Comparison of ENCODE assay signal across 10 cellular contexts in genomic region chr9:137068539-137069507, GRCh38. TPM values are rescaled to one million over a fixed set of nuclear protein-coding genes. Genes with fewer than 3 reads are reported as not detected.
A peak's percentile ranks its signal among the peaks of the same experiment; 100 is the strongest.
DNase-seq lines count a peak whose midpoint lies in the region; ATAC-seq and TF ChIP-seq lines count a peak whose summit lies in the region.
"Had no signal": no experiment of that assay in that cellular context is flagged by ENCODE, and none has a peak within 500 bp of the region (broad histone marks: within the 10 kb centered on the region; RNA-seq: fewer than 3 reads in every experiment).

No MANE protein-coding gene starts in this region.

- no peaks in the 10 kb centered on the region for H3K9me3 ChIP-seq in iPS DF 6.9 (ENCODE audit: control insufficient read depth, insufficient read depth, low read length)
- H3K9me3 ChIP-seq: ascending aorta had no signal

- no peaks in the 10 kb centered on the region for H3K27me3 ChIP-seq in iPS DF 6.9 (ENCODE audit: control insufficient read depth, insufficient read depth, low read length)

- H3K27me3 Mint-ChIP-seq in WTC11 (ENCODE audit: low read depth), result no peaks in the 10 kb centered on the region

- H3K36me3 Mint-ChIP-seq in WTC11, result peaks cover 3% of the 10 kb centered on the region

- H3K4me3 ChIP-seq in GM12865 (ENCODE audit: low read depth, low read length), result peak overlapping the region; percentile 61
- H3K4me3 ChIP-seq in iPS DF 6.9 (ENCODE audit: low read length), result peak overlapping the region; percentile 76; the same call in 1 of the 2 replicates

- H3K4me3 Mint-ChIP-seq in WTC11, result peak overlapping the region; percentile 69

- H3K27ac ChIP-seq in 22Rv1 (peak overlapping the region; percentile 86), iPS DF 6.9 (ENCODE audit: low read length) (no peak overlapping the region)
- H3K27ac ChIP-seq: ascending aorta had no signal

- H3K4me1 ChIP-seq in iPS DF 6.9 (ENCODE audit: control insufficient read depth, insufficient read depth, low read length), result peaks cover 12% of the 10 kb centered on the region

- CTCF ChIA-PET in WTC11 (lab: Charles Lee), result interaction anchor here (0.6 to 10.4 kb wide), 74 partner anchors 9 to 340 kb away, joined by 3 to 240 read pairs (median 7); partner anchors contain the start of genes ABCA2, CYSRT1, DPP7 and ENTPD2

- POLR2A ChIA-PET in WTC11 (lab: Charles Lee), result interaction anchor here (0.7 to 2.9 kb wide), 4 partner anchors 18 to 172 kb away, joined by 3 to 21 read pairs (median 4); partner anchors contain the start of genes MAN1B1 and TUBB4B

- no peaks in the 10 kb centered on the region for H3K9me3 Mint-ChIP-seq in WTC11

- no peak for TF ChIP-seq CTCF in 22Rv1 (IDR thresholded peaks at IDR 0.05)
- no peak for TF ChIP-seq CTCF in GM12865 (IDR thresholded peaks at IDR 0.05; ENCODE audit: insufficient read depth, low read depth, low read length, missing control alignments)
- no peak for TF ChIP-seq CTCF in WTC11 (IDR thresholded peaks at IDR 0.05)

- ATAC-seq in WTC11 (no peak), HG03139 (IDR thresholded peaks at IDR 0.05; ENCODE audit: unreplicated experiment) (no peak)

- DNase-seq in GM12865 (ENCODE audit: low read depth) (no peak), WTC11 (ENCODE audit: low spot score) (no peak), iPS DF 6.9 (ENCODE audit: low read depth, low spot score) (no peak), SK-N-DZ (ENCODE audit: low spot score) (no peak), ACHN (no peak), DMS 273 (lab: John Stamatoyannopoulos, UW; ENCODE audit: unreplicated experiment) (no peak)
- DNase-seq: EL had no signal

- no CpG with 5 or more reads among the region's 17 CpGs for WGBS in iPS DF 6.9 (ENCODE audit: insufficient coverage, insufficient read length)

- no peak overlapping the region for H3K27ac Mint-ChIP-seq in WTC11

- H3K36me3 ChIP-seq in iPS DF 6.9 (ENCODE audit: control insufficient read depth, insufficient read depth, low read length), result peaks cover 6% of the 10 kb centered on the region; the same call in 1 of the 2 replicates
- H3K36me3 ChIP-seq: ascending aorta had no signal

- in situ Hi-C loops in ACHN (cut with HindIII; ENCODE audit: low pct_ligation_motif_present, low pct_unique_long_range_greater_than_20kb, low sequenced_read_pairs), result no loop called here

- H3K4me1 Mint-ChIP-seq in WTC11, result peaks cover 20% of the 10 kb centered on the region

TF ChIP-seq in WTC11, 78 proteins besides CTCF, POLR2A, EP300 and RAD21:
- TF ChIP-seq GTF2I (CRISPR knock-in tag; conservative IDR thresholded peaks at IDR 0.05) (no peak), MYBL2 (CRISPR knock-in tag; IDR thresholded peaks at IDR 0.05) (no peak), FOXJ3 (CRISPR knock-in tag; IDR thresholded peaks at IDR 0.05; ENCODE audit: borderline replicate concordance) (no peak), NFYB (CRISPR knock-in tag; conservative IDR thresholded peaks at IDR 0.05; ENCODE audit: low read depth) (no peak), KAT7 (CRISPR knock-in tag; IDR thresholded peaks at IDR 0.05; ENCODE audit: borderline replicate concordance) (no peak), ZBTB43 (CRISPR knock-in tag; IDR thresholded peaks at IDR 0.05) (no peak), NFE2L1 (CRISPR knock-in tag; IDR thresholded peaks at IDR 0.05) (no peak), MXD4 (CRISPR knock-in tag; IDR thresholded peaks at IDR 0.05; ENCODE audit: borderline replicate concordance) (no peak), OVOL2 (CRISPR knock-in tag; IDR thresholded peaks at IDR 0.05; ENCODE audit: borderline replicate concordance) (no peak), GRHL2 (CRISPR knock-in tag; IDR thresholded peaks at IDR 0.05; ENCODE audit: insufficient replicate concordance, severe bottlenecking) (no peak), USF2 (CRISPR knock-in tag; IDR thresholded peaks at IDR 0.05) (no peak), AR (CRISPR knock-in tag; IDR thresholded peaks at IDR 0.05) (no peak), FOXP1 (CRISPR knock-in tag; IDR thresholded peaks at IDR 0.05; ENCODE audit: borderline replicate concordance) (no peak), NR3C1 (CRISPR knock-in tag; conservative IDR thresholded peaks at IDR 0.05; ENCODE audit: low read depth) (no peak), ZNF263 (CRISPR knock-in tag; IDR thresholded peaks at IDR 0.05; ENCODE audit: low read depth) (no peak), SMAD4 (CRISPR knock-in tag; IDR thresholded peaks at IDR 0.05) (no peak), JAZF1 (CRISPR knock-in tag; IDR thresholded peaks at IDR 0.05) (no peak)

RNA-seq across cellular contexts. Expression of gene SAPCD2, which starts 1.5 kb away (rescaled TPM):
- 52.0 to 67.0 TPM (median 53.6 TPM) in 3 replicates for total RNA-seq in WTC11 (2021)
- 58.9 and 76.5 TPM in 2 replicates for polyA plus RNA-seq in SK-N-DZ (2014; cell fraction: cytosol; rRNA removed)
- polyA plus RNA-seq in SK-N-DZ (2014; cell fraction: nucleus; rRNA removed), result 89.1 and 125 TPM in 2 replicates

RNA-seq across cellular contexts. Expression of gene UAP1L1, which starts 8.5 kb away (rescaled TPM):
- 12.1 to 17.7 TPM (median 14.3 TPM) in 3 replicates for total RNA-seq in WTC11 (2021)
- 9.9 and 14.0 TPM in 2 replicates for polyA plus RNA-seq in SK-N-DZ (2014; cell fraction: cytosol; rRNA removed)
- 46.3 and 50.0 TPM in 2 replicates for polyA plus RNA-seq in SK-N-DZ (2014; cell fraction: nucleus; rRNA removed)

RNA-seq across cellular contexts. Expression of gene ENTPD2, which starts 15.0 kb away (rescaled TPM):
- total RNA-seq in WTC11 (2021), result 8.3 to 9.6 TPM (median 9.2 TPM) in 3 replicates
- not detected in 2 replicates for polyA plus RNA-seq in SK-N-DZ (2014; cell fraction: cytosol; rRNA removed)
- 1.2 TPM in 1 of 2 replicates, not detected in the other for polyA plus RNA-seq in SK-N-DZ (2014; cell fraction: nucleus; rRNA removed)
- total RNA-seq: ascending aorta had no signal

RNA-seq across cellular contexts. Expression of gene MAN1B1, which starts 18.0 kb away (rescaled TPM):
- total RNA-seq in WTC11 (2021), result 44.9 to 57.1 TPM (median 47.1 TPM) in 3 replicates
- polyA plus RNA-seq in SK-N-DZ (2014; cell fraction: cytosol; rRNA removed), result 38.6 and 45.9 TPM in 2 replicates
- 78.8 and 112 TPM in 2 replicates for polyA plus RNA-seq in SK-N-DZ (2014; cell fraction: nucleus; rRNA removed)

RNA-seq across cellular contexts. Expression of gene NPDC1, which starts 22.8 kb away (rescaled TPM):
- total RNA-seq in WTC11 (2021), result 64.3 to 68.8 TPM (median 64.5 TPM) in 3 replicates
- polyA plus RNA-seq in SK-N-DZ (2014; cell fraction: cytosol; rRNA removed), result 34.3 and 47.9 TPM in 2 replicates
- polyA plus RNA-seq in SK-N-DZ (2014; cell fraction: nucleus; rRNA removed), result 420 and 583 TPM in 2 replicates
